Comparison of ENCODE assay signal across 8 cellular contexts in genomic region chr6:127518710-127519468, GRCh38.
DNase-seq lines count a peak whose midpoint lies in the region; ATAC-seq and FAIRE-seq lines count a peak whose summit lies in the region.

Gene MTCL3 (minus strand): TSS chr6:127519335.

- no peak for FAIRE-seq in GM19239 (lab: Jason Lieb, UNC)

- DNase-seq in DMS53 treated with DMSO at 0.1 percent for 48 hours (lab: John Stamatoyannopoulos, UW; ENCODE audit: unreplicated experiment) = peak; percentile 81
- peak; percentile 90 for DNase-seq in NCI-H2196 (lab: John Stamatoyannopoulos, UW; ENCODE audit: unreplicated experiment)
- peak; percentile 26 for DNase-seq in activated T-cell treated with anti-CD3 and anti-CD28 coated beads, Interleukin-2, amount 50 U/mL, for 1 hour
- peak; percentile 53 for DNase-seq in left ventricle myocardium superior
- peak; percentile 76 for DNase-seq in stimulated activated CD4-positive, alpha-beta T cell treated with anti-CD3 and anti-CD28 coated beads, Interleukin-15, amount 100 ng/mL, for 24 hours
- DNase-seq in GM19239 (ENCODE audit: insufficient read length, low spot score) = no peak
- DNase-seq in NCI-H226 = no peak

- intact Hi-C loops in left ventricle myocardium superior (cut with micrococcal nuclease) = no loop called here

- ATAC-seq in left ventricle myocardium superior (no peak), HG02571 (IDR thresholded peaks at IDR 0.05; ENCODE audit: unreplicated experiment) (no peak)

Comparison
In these comparisons a context has a peak if more than half of its experiments do, and no peak if none do; other contexts are left out.
1. DNase-seq: peak in DMS53 treated with DMSO at 0.1 percent for 48 hours (single experiment), NCI-H2196 (single experiment), activated T-cell treated with anti-CD3 and anti-CD28 coated beads, Interleukin-2, amount 50 U/mL, for 1 hour (single experiment), left ventricle myocardium superior (single experiment) and stimulated activated CD4-positive, alpha-beta T cell treated with anti-CD3 and anti-CD28 coated beads, Interleukin-15, amount 100 ng/mL, for 24 hours (single experiment); none in GM19239 (single experiment) and NCI-H226 (single experiment).